ENCODE assay signal across 1 cellular context in the genomic region with DNA sequence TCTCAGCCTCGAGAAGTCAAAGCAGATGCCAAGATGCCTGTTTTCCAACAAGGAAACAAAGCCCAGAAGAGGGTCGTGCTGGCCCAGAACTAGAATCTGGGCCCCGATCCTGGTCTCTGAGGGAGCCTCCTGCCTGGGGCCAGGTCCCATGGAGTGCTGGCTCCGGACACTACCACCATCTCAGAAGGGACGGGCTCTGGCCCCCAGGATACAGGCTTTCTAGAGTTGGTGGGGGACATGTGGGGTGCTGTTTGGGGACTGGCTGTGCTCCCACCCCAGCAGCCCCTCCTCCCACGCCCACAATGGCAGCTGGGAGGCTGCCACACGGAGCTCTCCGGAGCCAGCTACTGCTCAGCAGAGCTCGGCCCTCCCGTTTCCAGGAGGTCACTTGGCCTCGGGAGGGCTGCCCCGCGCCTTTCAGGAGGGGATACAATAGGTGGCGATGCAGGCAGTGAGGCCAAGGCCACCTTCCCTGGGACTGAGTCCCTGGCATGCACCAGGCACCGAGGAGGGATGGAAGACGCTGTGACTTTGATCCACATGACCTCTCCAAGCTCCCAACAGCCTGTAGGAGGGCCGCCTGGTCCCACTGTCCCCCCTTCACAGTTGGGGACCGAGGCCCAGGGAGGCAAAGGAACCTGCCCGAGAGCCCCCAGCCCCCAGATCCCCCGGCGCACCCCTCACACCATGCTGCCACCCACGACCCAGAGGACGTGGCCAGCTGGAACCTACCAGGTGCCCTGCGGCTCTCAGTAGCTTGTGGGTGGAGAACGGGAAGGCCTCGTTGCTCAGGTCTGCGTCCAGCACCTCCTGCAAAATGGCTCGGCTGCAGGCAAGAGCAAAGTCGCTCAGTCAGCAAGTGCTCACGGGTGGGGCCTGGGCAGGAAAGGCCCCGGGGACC.
TF ChIP-seq lines count a peak whose summit lies in the region.

No MANE protein-coding gene starts in this region.

TF ChIP-seq in liver, 16 proteins besides CTCF, POLR2A, EP300 and RAD21 (continued from another document):
- TF ChIP-seq TAF1 (conservative IDR thresholded peaks at IDR 0.05) (no peak), JUND (IDR thresholded peaks at IDR 0.05) (no peak), HNF4G (IDR thresholded peaks at IDR 0.05) (no peak), RXRA (IDR thresholded peaks at IDR 0.05) (no peak), GABPA (IDR thresholded peaks at IDR 0.05 in 1 of 2, conservative IDR thresholded peaks at IDR 0.05 in 1 of 2) (no peak), HNF4A (conservative IDR thresholded peaks at IDR 0.05) (no peak)
